In the genomic region with DNA sequence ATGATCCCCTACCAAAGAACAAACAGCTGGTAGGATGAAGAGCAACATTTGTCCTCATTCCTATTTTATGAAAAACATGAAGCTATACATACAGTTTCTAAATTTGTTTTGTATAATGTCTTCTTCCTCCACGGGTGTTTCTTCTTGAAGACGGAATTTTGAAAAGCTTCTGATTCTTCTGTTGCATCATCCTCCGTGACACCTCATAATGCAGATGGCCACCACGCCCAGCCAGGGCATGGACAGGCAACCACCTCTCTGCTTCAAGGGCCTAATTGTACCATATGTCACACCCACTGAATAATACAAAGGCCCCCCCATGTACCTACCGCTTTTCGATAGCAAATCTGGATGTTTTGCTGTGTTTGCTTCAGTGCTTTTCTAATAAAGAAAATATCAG, we compare ENCODE assay signal across 33 cellular contexts. TPM values are rescaled to one million over a fixed set of nuclear protein-coding genes. Genes with fewer than 3 reads are reported as not detected.
"Had no signal": no experiment of that assay in that cellular context is flagged by ENCODE, and none has a peak within 500 bp of the region (broad histone marks: within the 10 kb centered on the region; RNA-seq: fewer than 3 reads in every experiment).

A gene with protein sequence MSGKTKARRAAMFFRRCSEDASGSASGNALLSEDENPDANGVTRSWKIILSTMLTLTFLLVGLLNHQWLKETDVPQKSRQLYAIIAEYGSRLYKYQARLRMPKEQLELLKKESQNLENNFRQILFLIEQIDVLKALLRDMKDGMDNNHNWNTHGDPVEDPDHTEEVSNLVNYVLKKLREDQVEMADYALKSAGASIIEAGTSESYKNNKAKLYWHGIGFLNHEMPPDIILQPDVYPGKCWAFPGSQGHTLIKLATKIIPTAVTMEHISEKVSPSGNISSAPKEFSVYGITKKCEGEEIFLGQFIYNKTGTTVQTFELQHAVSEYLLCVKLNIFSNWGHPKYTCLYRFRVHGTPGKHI (minus strand): TSS at position 171 of the 400 bp plus-strand sequence. CDS start 169 bp downstream, at position 2.

- ATAC-seq: activated CD4-positive, alpha-beta T cell treated with anti-CD3 and anti-CD28 coated beads for 36 hours; activated CD4-positive, CD25-positive, alpha-beta regulatory T cell treated with anti-CD3 and anti-CD28 coated beads, Interleukin-2, amount 50 U/mL, for 24 hours; activated CD8-positive, alpha-beta T cell treated with anti-CD3 and anti-CD28 coated beads, Interleukin-2, amount 10 ng/mL, durations not matched to agents 7 days and 5 days; activated naive CD4-positive, alpha-beta T cell treated with anti-CD3 and anti-CD28 coated beads, Interleukin-2, amount 50 U/mL, for 72 hours; body of pancreas; Panc1 had no signal

- H3K27ac ChIP-seq: adrenal gland, body of pancreas, breast epithelium, SJCRH30 had no signal

- H3K9me3 ChIP-seq: adrenal gland, body of pancreas, breast epithelium, SJCRH30 had no signal

- H3K27me3 ChIP-seq: body of pancreas, SJCRH30 had no signal

- H3K4me1 ChIP-seq: adrenal gland, body of pancreas, breast epithelium, SJCRH30 had no signal

- H3K9ac ChIP-seq: SK-N-SH had no signal

- DNase-seq: activated CD4-positive, alpha-beta T cell treated with anti-CD3 and anti-CD28 coated beads for 36 hours; activated CD4-positive, alpha-beta T cell treated with anti-CD3 and anti-CD28 coated beads, Interleukin-2, amount 10 ng/mL, durations not matched to agents 7 days and 5 days; activated CD4-positive, alpha-beta T cell treated with anti-CD3 and anti-CD28 coated beads, Interleukin-2, amount 50 U/mL, for 48 hours; activated CD8-positive, alpha-beta T cell treated with anti-CD3 and anti-CD28 coated beads, Interleukin-2, amount 10 ng/mL, durations not matched to agents 7 days and 5 days; activated gamma-delta T cell; activated naive CD4-positive, alpha-beta T cell treated with anti-CD3 and anti-CD28 coated beads for 36 hours; activated T-cell treated with anti-CD3 and anti-CD28 coated beads, Interleukin-2, amount 50 U/mL, for 24 hours; adrenal gland; body of pancreas; cerebellar nuclear complex; IMR-90; Karpas-422; KBM-7; NCI-H1105; NCI-H1417 treated with DMSO at 0.1 percent for 48 hours; NCI-H187 treated with DMSO at 0.1 percent for 48 hours; NCI-H2081; NCI-H2171 treated with DMSO at 0.1 percent for 48 hours; NCI-H2227 treated with DMSO at 0.1 percent for 48 hours; NCI-H446; NCI-H510A treated with DMSO at 0.1 percent for 48 hours; SHP77; SJCRH30; SK-N-SH had no signal

- H3K4me3 ChIP-seq: adrenal gland, body of pancreas, breast epithelium, SJCRH30 had no signal

- H3K4me2 ChIP-seq: SK-N-SH had no signal

- H3K36me3 ChIP-seq: adrenal gland, breast epithelium, SJCRH30 had no signal

RNA-seq across cellular contexts. Expression of the gene that starts here (rescaled TPM):
- total RNA-seq: activated CD4-positive, alpha-beta T cell treated with anti-CD3 and anti-CD28 coated beads for 36 hours; activated naive CD4-positive, alpha-beta T cell treated with anti-CD3 and anti-CD28 coated beads for 36 hours; activated naive CD4-positive, alpha-beta T cell treated with anti-CD3 and anti-CD28 coated beads, Interleukin-2, amount 50 U/mL, for 72 hours; activated T-helper 2 cell treated with anti-CD3 and anti-CD28 coated beads, Interferon-gamma antibody, Interleukin-2, Interleukin-4, amounts not matched to agents 10 μg/mL and 5 μg/mL and 100 μg/mL, durations not matched to agents 14 hours and 24 hours and 36 hours; adrenal gland; astrocyte; body of pancreas; breast epithelium; cardiac septum; IMR-90; MCF 10A; RPMI7951; SJCRH30 had no signal
- polyA plus RNA-seq: IMR-90 had no signal
